In the genomic region with DNA sequence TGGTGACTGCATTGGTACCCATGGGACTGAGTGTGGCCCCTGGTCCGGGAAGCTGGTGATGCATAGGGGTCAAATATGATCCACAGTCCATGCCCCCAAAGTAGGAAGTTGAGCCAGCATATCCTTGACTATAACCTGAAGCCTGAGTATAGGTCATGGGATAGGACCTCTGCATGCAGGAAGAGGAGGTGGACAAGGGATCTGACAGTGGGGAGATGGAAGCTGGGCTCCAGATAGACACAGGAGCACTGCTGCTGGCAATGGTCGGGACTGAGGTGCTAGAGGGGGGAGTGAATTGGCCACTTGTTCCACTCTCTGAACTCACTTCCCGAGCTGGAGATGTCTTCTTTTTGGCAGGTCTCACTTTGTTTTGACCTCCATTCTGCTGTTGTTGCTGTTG, we compare ENCODE assay signal across 1 cellular context.
TF ChIP-seq lines count a peak whose summit lies in the region.

No MANE protein-coding gene starts in this region.

TF ChIP-seq in H1, 55 proteins besides CTCF, POLR2A, EP300 and RAD21:
- no peak for TF ChIP-seq CHD2 (IDR thresholded peaks at IDR 0.05; ENCODE audit: low read length)
- peak; percentile 42; the same call in 1 of the 2 replicates for TF ChIP-seq POLR2AphosphoS5 (IDR thresholded peaks at IDR 0.05; ENCODE audit: low read depth, low read length)
- no peak for TF ChIP-seq BCL11A (IDR thresholded peaks at IDR 0.05; ENCODE audit: low read depth in 2 of 2, low read length in 2 of 2)
- peak; percentile 4 for TF ChIP-seq TAF7 (optimal IDR thresholded peaks at IDR 0.05; ENCODE audit: borderline replicate concordance, low read depth, low read length)
TF ChIP-seq in H1: peak in this region for 2.
